8 cellular contexts compared by ENCODE assay signal in the genomic region with DNA sequence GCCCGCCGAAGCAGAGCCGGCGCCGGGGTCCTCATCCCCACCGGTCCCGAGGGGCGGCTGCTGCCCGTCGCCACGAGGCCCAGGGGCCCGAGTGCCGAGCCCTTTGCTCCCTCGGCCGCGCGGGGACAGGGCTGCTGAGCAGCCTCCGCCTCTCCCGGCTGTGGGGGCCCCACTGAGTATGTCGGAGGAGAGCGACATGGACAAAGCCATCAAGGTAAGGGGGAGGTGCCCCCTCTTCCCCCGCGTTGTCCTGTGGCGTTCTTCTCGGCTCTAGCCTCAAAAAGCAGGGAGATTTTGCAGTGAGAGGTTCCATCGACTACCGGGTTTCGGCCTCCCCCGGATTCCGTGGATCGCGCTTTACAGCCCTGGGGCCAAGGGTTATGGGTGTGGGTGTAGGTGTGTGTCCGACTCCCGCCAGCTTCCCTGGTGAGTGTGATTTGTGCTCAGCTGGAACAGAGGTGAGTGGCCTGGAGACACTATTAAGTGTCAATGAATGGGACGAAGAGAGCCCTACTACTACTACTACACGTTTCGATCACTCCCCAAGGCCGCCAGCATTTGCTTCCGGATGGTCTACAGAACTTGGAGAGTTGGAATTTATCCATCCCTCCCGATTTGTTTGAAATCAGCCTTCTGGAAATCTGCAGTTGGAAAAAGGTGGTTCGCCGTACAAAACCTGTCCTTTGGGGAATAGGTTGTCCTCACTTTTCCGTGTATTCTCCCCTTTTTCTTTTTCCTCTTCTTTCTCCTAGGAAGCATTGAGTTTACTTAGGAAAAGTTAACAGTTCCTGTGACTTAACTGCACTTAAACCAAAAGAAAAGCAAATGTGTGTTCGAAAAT. TPM values are rescaled to one million over a fixed set of nuclear protein-coding genes. Genes with fewer than 3 reads are reported as not detected.
A peak's percentile ranks its signal among the peaks of the same experiment; 100 is the strongest.
DNase-seq lines count a peak whose midpoint lies in the region; ATAC-seq and TF ChIP-seq lines count a peak whose summit lies in the region.

No MANE protein-coding gene starts in this region.

- H3K4me1 ChIP-seq in RWPE2 (ENCODE audit: insufficient read depth, poor library complexity, severe bottlenecking): peaks cover 8% of the 10 kb centered on the region
- H3K4me1 ChIP-seq in lung (ENCODE audit: control insufficient read depth in 2 of 2, insufficient read depth in 2 of 2, low read length in 2 of 2): peaks cover 7 to 10% of the 10 kb centered on the region in 2 donors
- peaks cover 27 to 60% (median 48%) of the 10 kb centered on the region in 4 donors for H3K4me1 ChIP-seq in stomach

- TF ChIP-seq CTCF in RWPE2 (IDR thresholded peaks at IDR 0.05; ENCODE audit: poor library complexity, severe bottlenecking) (no peak), lung (IDR thresholded peaks at IDR 0.05; ENCODE audit: control extremely low read depth, extremely low read depth) (no peak), stomach (IDR thresholded peaks at IDR 0.05) (no peak)

- no peak for TF ChIP-seq EP300 in stomach (IDR thresholded peaks at IDR 0.05)

- 3 to 5% methylated on average over 42 to 44 of the region's 44 CpGs for WGBS in lung, 2 donors
- WGBS in stomach, 5 donors: 2 to 5% (median 2%) methylated on average over 22 to 44 of the region's 44 CpGs

- H3K27ac ChIP-seq in RWPE2 (ENCODE audit: poor library complexity, severe bottlenecking) (peak overlapping the region; percentile 65), lung (ENCODE audit: low read depth in 1 of 2, low read length in 1 of 2) (peak overlapping the region; percentile 92 to 100), stomach (peak overlapping the region; percentile 93 to 99 (median 94))

- H3K9me3 ChIP-seq in RWPE2 (ENCODE audit: severe bottlenecking): peaks cover under 1% of the 10 kb centered on the region
- H3K9me3 ChIP-seq in lung (ENCODE audit: control insufficient read depth in 2 of 2, insufficient read depth in 1 of 2, low read length in 1 of 2): no peaks in the 10 kb centered on the region
- H3K9me3 ChIP-seq in stomach: no peaks in the 10 kb centered on the region

- TF ChIP-seq POLR2A in stomach (IDR thresholded peaks at IDR 0.05): no peak

- intact Hi-C loops in stomach (cut with DNase I; ENCODE audit: low total_unique reads): no loop called here

- peak; percentile 75 for DNase-seq in activated CD8-positive, alpha-beta memory T cell treated with anti-CD3 and anti-CD28 coated beads, Interleukin-2, amount 50 U/mL, for 48 hours
- DNase-seq in activated CD8-positive, alpha-beta memory T cell treated with anti-CD3 and anti-CD28 coated beads for 24 hours: no peak
- DNase-seq in RWPE2 (ENCODE audit: low spot score) (no peak), cerebellum (ENCODE audit: low spot score) (peak; percentile 13), lung (ENCODE audit: low spot score) (no peak), stomach (no peak)

- peaks cover 33% of the 10 kb centered on the region for H3K36me3 ChIP-seq in RWPE2 (ENCODE audit: low read depth)
- H3K36me3 ChIP-seq in lung (ENCODE audit: control insufficient read depth in 2 of 2, insufficient read depth in 2 of 2, low read length in 2 of 2): peaks cover 0 to 9% of the 10 kb centered on the region in 2 donors
- peaks cover 4 to 40% (median 17%) of the 10 kb centered on the region in 4 donors for H3K36me3 ChIP-seq in stomach

- peak; percentile 21 for ATAC-seq in HG03025 (IDR thresholded peaks at IDR 0.05; ENCODE audit: low FRiP score, unreplicated experiment)
- ATAC-seq in RWPE2 (ENCODE audit: low read depth): peak; percentile 20
- ATAC-seq in lung (ENCODE audit: insufficient read depth, low FRiP score): peak; percentile 7
- ATAC-seq in HG03469 (IDR thresholded peaks at IDR 0.05; ENCODE audit: unreplicated experiment): no peak

- H3K27me3 ChIP-seq in RWPE2 (ENCODE audit: insufficient read depth, poor library complexity, severe bottlenecking) (no peaks in the 10 kb centered on the region), lung (ENCODE audit: control insufficient read depth, insufficient read depth) (no peaks in the 10 kb centered on the region), stomach (no peaks in the 10 kb centered on the region)

- H3K4me3 ChIP-seq in RWPE2 (ENCODE audit: severe bottlenecking): peak overlapping the region; percentile 80
- H3K4me3 ChIP-seq in lung: peak overlapping the region; percentile 96
- H3K4me3 ChIP-seq in stomach: peak overlapping the region; percentile 90 to 97 (median 94)

RNA-seq across cellular contexts. Expression of a gene that starts 0.7 kb away (rescaled TPM):
- 48.6 TPM for total RNA-seq in cerebellum
- total RNA-seq in lung: 10 to 100 TPM; 46.0 to 46.3 TPM
- 10 to 100 TPM; 15.4 to 28.4 TPM for polyA plus RNA-seq in lung
- 100 to 1,000 TPM in 1 of 5 donors, 10 to 100 TPM in 4; 49.2 to 124 (median 53.0) TPM for total RNA-seq in stomach
- polyA plus RNA-seq in stomach: 10 to 100 TPM; 15.1 to 21.7 (median 21.5) TPM

Comparison
In these comparisons a context has a peak if more than half of its experiments do, and no peak if none do; other contexts are left out.
1. DNase-seq: peak in activated CD8-positive, alpha-beta memory T cell treated with anti-CD3 and anti-CD28 coated beads, Interleukin-2, amount 50 U/mL, for 48 hours (single experiment) and cerebellum (single experiment); none in activated CD8-positive, alpha-beta memory T cell treated with anti-CD3 and anti-CD28 coated beads for 24 hours (single experiment), RWPE2 (single experiment), lung (single experiment) and stomach (single experiment).
2. Peak in every context shown above with its lines, with median percentiles within 50 percentile points of each other: H3K27ac ChIP-seq and H3K4me3 ChIP-seq.